26 cellular contexts compared by ENCODE assay signal in genomic region chr2:187382131-187382530, GRCh38.
"Had no signal": no experiment of that assay in that cellular context is flagged by ENCODE, and none has a peak within 500 bp of the region (broad histone marks: within the 10 kb centered on the region; RNA-seq: fewer than 3 reads in every experiment).

No MANE protein-coding gene starts in this region.

- H3K27ac Mint-ChIP-seq: activated CD4-positive, alpha-beta memory T cell treated with anti-CD3 and anti-CD28 coated beads, Interleukin-2, amount 10 ng/mL, durations not matched to agents 7 days and 5 days; activated CD4-positive, alpha-beta T cell treated with anti-CD3 and anti-CD28 coated beads for 36 hours; activated naive CD4-positive, alpha-beta T cell treated with anti-CD3 and anti-CD28 coated beads, Interleukin-2, amount 10 ng/mL, durations not matched to agents 7 days and 5 days; activated naive CD8-positive, alpha-beta T cell treated with anti-CD3 and anti-CD28 coated beads for 36 hours; activated T-cell treated with anti-CD3 and anti-CD28 coated beads, Interleukin-2, amount 50 U/mL, for 72 hours; activated T-helper 2 cell treated with anti-CD3 and anti-CD28 coated beads, Interferon-gamma antibody, Interleukin-2, Interleukin-4, amounts not matched to agents 10 μg/mL and 5 μg/mL and 100 μg/mL, durations not matched to agents 14 hours and 24 hours and 36 hours; T-cell had no signal

- H3K27ac ChIP-seq: adrenal gland, breast epithelium, PC-9, SK-N-MC, WERI-Rb-1 had no signal

- H3K36me3 Mint-ChIP-seq: activated naive CD4-positive, alpha-beta T cell treated with anti-CD3 and anti-CD28 coated beads, Interleukin-2, amount 10 ng/mL, durations not matched to agents 7 days and 5 days; activated naive CD8-positive, alpha-beta T cell treated with anti-CD3 and anti-CD28 coated beads for 36 hours; T-cell had no signal

- H3K27me3 ChIP-seq: adrenal gland, breast epithelium, MG63 had no signal

- H3K4me1 ChIP-seq: adrenal gland, breast epithelium had no signal

- H3K4me3 ChIP-seq: adrenal gland, breast epithelium, MG63, PC-9, SK-N-MC had no signal

- H3K4me3 Mint-ChIP-seq: activated CD4-positive, alpha-beta memory T cell treated with anti-CD3 and anti-CD28 coated beads, Interleukin-2, amount 10 ng/mL, durations not matched to agents 7 days and 5 days; activated CD4-positive, alpha-beta T cell treated with anti-CD3 and anti-CD28 coated beads for 36 hours; activated naive CD4-positive, alpha-beta T cell treated with anti-CD3 and anti-CD28 coated beads, Interleukin-2, amount 10 ng/mL, durations not matched to agents 7 days and 5 days; activated naive CD8-positive, alpha-beta T cell treated with anti-CD3 and anti-CD28 coated beads for 36 hours; activated T-cell treated with anti-CD3 and anti-CD28 coated beads, Interleukin-2, amount 50 U/mL, for 72 hours; T-cell had no signal

- H2AFZ ChIP-seq: PC-9 had no signal

- H3K9me3 Mint-ChIP-seq: activated CD4-positive, alpha-beta memory T cell treated with anti-CD3 and anti-CD28 coated beads, Interleukin-2, amount 10 ng/mL, durations not matched to agents 7 days and 5 days; activated naive CD4-positive, alpha-beta T cell treated with anti-CD3 and anti-CD28 coated beads, Interleukin-2, amount 10 ng/mL, durations not matched to agents 7 days and 5 days; activated naive CD8-positive, alpha-beta T cell treated with anti-CD3 and anti-CD28 coated beads for 36 hours; activated T-cell treated with anti-CD3 and anti-CD28 coated beads, Interleukin-2, amount 50 U/mL, for 72 hours; activated T-helper 2 cell treated with anti-CD3 and anti-CD28 coated beads, Interferon-gamma antibody, Interleukin-2, Interleukin-4, amounts not matched to agents 10 μg/mL and 5 μg/mL and 100 μg/mL, durations not matched to agents 14 hours and 24 hours and 36 hours; T-cell had no signal

- H3K36me3 ChIP-seq: adrenal gland, breast epithelium, MG63, WERI-Rb-1 had no signal

- H3K4me2 ChIP-seq: PC-9 had no signal

- DNase-seq: activated CD4-positive, alpha-beta memory T cell treated with anti-CD3 and anti-CD28 coated beads, Interleukin-2, amount 10 ng/mL, durations not matched to agents 7 days and 5 days; activated CD4-positive, alpha-beta T cell treated with anti-CD3 and anti-CD28 coated beads for 36 hours; activated CD4-positive, alpha-beta T cell treated with anti-CD3 and anti-CD28 coated beads, Interleukin-2, amount 50 U/mL, for 1 hour; activated gamma-delta T cell treated with Interleukin-2 at 50 U/mL for 16 hours; activated naive CD4-positive, alpha-beta T cell treated with anti-CD3 and anti-CD28 coated beads, Interleukin-2, amount 10 ng/mL, durations not matched to agents 7 days and 5 days; activated naive CD8-positive, alpha-beta T cell treated with anti-CD3 and anti-CD28 coated beads for 36 hours; activated T-cell treated with anti-CD3 and anti-CD28 coated beads for 4 hours; activated T-cell treated with anti-CD3 and anti-CD28 coated beads, Interleukin-2, amount 50 U/mL, for 72 hours; adrenal gland; aorta; central memory CD4-positive, alpha-beta T cell; MG63; NCI-H1105; NCI-H1436; NCI-H1694 treated with DMSO at 0.1 percent for 48 hours; NCI-H2081; NCI-H446; NCI-H524; PC-9; T-cell; T-helper 2 cell; T1000; WERI-Rb-1 had no signal

- H3K27me3 Mint-ChIP-seq: activated CD4-positive, alpha-beta memory T cell treated with anti-CD3 and anti-CD28 coated beads, Interleukin-2, amount 10 ng/mL, durations not matched to agents 7 days and 5 days; activated CD4-positive, alpha-beta T cell treated with anti-CD3 and anti-CD28 coated beads for 36 hours; activated naive CD4-positive, alpha-beta T cell treated with anti-CD3 and anti-CD28 coated beads, Interleukin-2, amount 10 ng/mL, durations not matched to agents 7 days and 5 days; activated naive CD8-positive, alpha-beta T cell treated with anti-CD3 and anti-CD28 coated beads for 36 hours; T-cell had no signal

- H3K4me1 Mint-ChIP-seq: activated CD4-positive, alpha-beta memory T cell treated with anti-CD3 and anti-CD28 coated beads, Interleukin-2, amount 10 ng/mL, durations not matched to agents 7 days and 5 days; activated CD4-positive, alpha-beta T cell treated with anti-CD3 and anti-CD28 coated beads for 36 hours; activated naive CD4-positive, alpha-beta T cell treated with anti-CD3 and anti-CD28 coated beads, Interleukin-2, amount 10 ng/mL, durations not matched to agents 7 days and 5 days; activated naive CD8-positive, alpha-beta T cell treated with anti-CD3 and anti-CD28 coated beads for 36 hours; T-cell had no signal

- H3K9me3 ChIP-seq: adrenal gland, breast epithelium, MG63 had no signal
